Comparison of ENCODE assay signal across 25 cellular contexts in the genomic region with DNA sequence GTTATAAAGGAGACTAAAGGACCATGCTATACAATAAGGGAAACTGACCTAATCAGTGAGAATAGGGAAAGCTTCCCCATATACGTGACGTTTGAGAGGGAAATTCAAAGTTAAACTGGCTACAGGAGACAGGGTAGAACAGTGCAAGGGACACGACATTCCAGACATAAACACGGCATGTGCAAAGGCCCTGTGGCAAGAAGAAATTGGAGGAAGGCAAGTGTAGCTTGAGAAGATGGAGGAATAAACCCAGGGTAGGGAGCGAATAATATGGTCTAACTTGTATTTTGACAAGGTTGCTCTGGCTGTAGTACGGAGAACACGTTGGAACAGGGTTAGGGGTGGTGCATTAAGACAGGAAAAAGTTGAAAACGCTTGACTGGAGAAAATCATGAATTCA.
"Had no signal": no experiment of that assay in that cellular context is flagged by ENCODE, and none has a peak within 500 bp of the region (broad histone marks: within the 10 kb centered on the region; RNA-seq: fewer than 3 reads in every experiment).

No MANE protein-coding gene starts in this region.

- H3K79me2 ChIP-seq: hepatocyte had no signal

- H3K4me3 Mint-ChIP-seq: naive thymus-derived CD4-positive, alpha-beta T cell; natural killer cell treated with Interleukin-12 subunit alpha and Interleukin-12 subunit beta and Interleukin-15 and Interleukin-18, amount 100 ng/mL, for 72 hours; stimulated activated naive B cell treated with anti-CD40 and anti-IgM and Interleukin-4, amounts not matched to agents 10 μg/mL and 1 μg/mL and 100 μg/mL, for 72 hours had no signal

- DNase-seq: islet precursor cell; left ventricle myocardium inferior; midbrain; mucosa of descending colon; naive thymus-derived CD4-positive, alpha-beta T cell; ovary; stimulated activated CD4-positive, alpha-beta T cell treated with anti-CD3 and anti-CD28 coated beads, Interleukin-12 subunit alpha, Interleukin-12 subunit beta, amount 100 ng/mL, for 4 hours; stimulated activated CD4-positive, alpha-beta T cell treated with anti-CD3 and anti-CD28 coated beads, Interleukin-15, amount 100 ng/mL, for 24 hours; stimulated activated CD4-positive, alpha-beta T cell treated with anti-CD3 and anti-CD28 coated beads, Interleukin-2, amount 100 ng/mL, for 24 hours; stimulated activated CD4-positive, alpha-beta T cell treated with anti-CD3 and anti-CD28 coated beads, Interleukin-4, amount 100 ng/mL, for 1 hour; stimulated activated naive B cell treated with anti-CD40 and anti-IgM and Interleukin-4, amounts not matched to agents 10 μg/mL and 1 μg/mL and 100 μg/mL, for 72 hours; stimulated activated naive CD8-positive, alpha-beta T cell treated with anti-CD3 and anti-CD28 coated beads, Interleukin-15, Interleukin-2, amounts not matched to agents 100 U/mL and 50 U/mL, for 24 hours; stomach; testis; thyroid gland; transverse colon; upper lobe of left lung had no signal

- H3K9me3 Mint-ChIP-seq: naive thymus-derived CD4-positive, alpha-beta T cell; natural killer cell treated with Interleukin-12 subunit alpha and Interleukin-12 subunit beta and Interleukin-15 and Interleukin-18, amount 100 ng/mL, for 72 hours had no signal

- H3K27me3 Mint-ChIP-seq: naive thymus-derived CD4-positive, alpha-beta T cell; natural killer cell treated with Interleukin-12 subunit alpha and Interleukin-12 subunit beta and Interleukin-15 and Interleukin-18, amount 100 ng/mL, for 72 hours; progenitor cell of endocrine pancreas; stimulated activated naive B cell treated with anti-CD40 and anti-IgM and Interleukin-4, amounts not matched to agents 10 μg/mL and 1 μg/mL and 100 μg/mL, for 72 hours had no signal

- H2AFZ ChIP-seq: hepatocyte had no signal

- H3K4me3 ChIP-seq: hepatocyte, left ventricle myocardium inferior, lung, mucosa of descending colon, ovary, right atrium auricular region, skin epidermis, stomach, testis, thyroid gland, transverse colon, upper lobe of left lung, vagina had no signal

- ATAC-seq: mucosa of descending colon; naive thymus-derived CD4-positive, alpha-beta T cell; natural killer cell treated with Interleukin-12 subunit alpha and Interleukin-12 subunit beta and Interleukin-15 and Interleukin-18, amount 100 ng/mL, for 72 hours; sciatic nerve; stimulated activated naive B cell treated with anti-CD40 and anti-IgM and Interleukin-4, amounts not matched to agents 10 μg/mL and 1 μg/mL and 100 μg/mL, for 72 hours; stimulated activated naive CD8-positive, alpha-beta T cell treated with anti-CD3 and anti-CD28 coated beads, Interleukin-15, Interleukin-2, amounts not matched to agents 100 U/mL and 50 U/mL, for 24 hours had no signal

- H3K4me2 ChIP-seq: hepatocyte had no signal

- H3K27ac ChIP-seq: left ventricle myocardium inferior, ovary, right atrium auricular region, skin epidermis, stomach, testis, transverse colon, upper lobe of left lung, vagina had no signal

- H3K36me3 ChIP-seq: left ventricle myocardium inferior, ovary, right atrium auricular region, thyroid gland, transverse colon, upper lobe of left lung, vagina had no signal

- H3K27me3 ChIP-seq: hepatocyte, ovary, right atrium auricular region, stomach, testis, thyroid gland, transverse colon, upper lobe of left lung, vagina had no signal

- H3K27ac Mint-ChIP-seq: naive thymus-derived CD4-positive, alpha-beta T cell; natural killer cell treated with Interleukin-12 subunit alpha and Interleukin-12 subunit beta and Interleukin-15 and Interleukin-18, amount 100 ng/mL, for 72 hours; progenitor cell of endocrine pancreas; stimulated activated naive B cell treated with anti-CD40 and anti-IgM and Interleukin-4, amounts not matched to agents 10 μg/mL and 1 μg/mL and 100 μg/mL, for 72 hours had no signal

- H3K9me3 ChIP-seq: left ventricle myocardium inferior, mucosa of descending colon, ovary, right atrium auricular region, stomach, testis, thyroid gland, transverse colon, upper lobe of left lung, vagina had no signal
